In genomic region chr18:54968231-54968630, GRCh38 we compare ENCODE assay signal across 11 cellular contexts. TPM values are rescaled to one million over a fixed set of nuclear protein-coding genes. Genes with fewer than 3 reads are reported as not detected.
DNase-seq lines count a peak whose midpoint lies in the region; FAIRE-seq and TF ChIP-seq lines count a peak whose summit lies in the region.
"Not testable (repeated sequence)": the region's sequence is repeated elsewhere in the genome, so short reads cannot be mapped to it uniquely, and the experiment has no call there.
"Had no signal": no experiment of that assay in that cellular context is flagged by ENCODE, and none has a peak within 500 bp of the region (broad histone marks: within the 10 kb centered on the region; RNA-seq: fewer than 3 reads in every experiment).

No MANE protein-coding gene starts in this region.

- H3K27ac ChIP-seq in ACC112 (ENCODE audit: low read depth, low read length) (peak overlapping the region; percentile 96), keratinocyte (ENCODE audit: control insufficient read depth, insufficient read depth, low read length) (peak overlapping the region; percentile 74)

- dilution Hi-C loops in keratinocyte (cut with MboI; ENCODE audit: extremely low pct_ligation_motif_present, low sequenced_read_pairs), result not testable (repeated sequence)

- peak overlapping the region; percentile 65 for H2AFZ ChIP-seq in ACC112 (ENCODE audit: low read length, unreplicated experiment)
- H2AFZ ChIP-seq in keratinocyte (ENCODE audit: control insufficient read depth, low read length), result not testable (repeated sequence)

- DNase-seq in ELR (ENCODE audit: low read depth), result peak; percentile 89
- DNase-seq in HTR-8/SVneo (ENCODE audit: insufficient read length, low spot score), result peak; percentile 11
- DNase-seq in RPMI7951 (ENCODE audit: low read depth), result peak; percentile 62
- DNase-seq in astrocyte of the hippocampus (ENCODE audit: low read depth, low spot score), result peak; percentile 75
- DNase-seq in epithelial cell of esophagus (ENCODE audit: low read depth), result peak; percentile 87
- DNase-seq in keratinocyte (ENCODE audit: low read depth, low spot score), result peak; percentile 64
- DNase-seq in skeletal muscle cell (ENCODE audit: low read depth), result peak; percentile 21

- not testable (repeated sequence) for TF ChIP-seq CTCF in epithelial cell of esophagus (IDR thresholded peaks at IDR 0.05; ENCODE audit: insufficient read depth, low read depth, low read length, missing control alignments); keratinocyte (optimal IDR thresholded peaks at IDR 0.05 in 1 of 3, IDR thresholded peaks at IDR 0.05 in 1 of 3, conservative IDR thresholded peaks at IDR 0.05 in 1 of 3; ENCODE audit: extremely low read depth in 1 of 3, insufficient read depth in 2 of 3, low read length in 3 of 3)

- not testable (repeated sequence) for H3K27me3 ChIP-seq in ACC112 (ENCODE audit: insufficient read depth, low read length); keratinocyte (ENCODE audit: control insufficient read depth, extremely low read depth, insufficient read depth, low read length)

- peaks cover 26% of the 10 kb centered on the region for H3K4me1 ChIP-seq in ACC112 (ENCODE audit: control insufficient read depth, insufficient read depth, low read length, unreplicated experiment)
- not testable (repeated sequence) for H3K4me1 ChIP-seq in keratinocyte (ENCODE audit: control insufficient read depth, extremely low read depth, insufficient read depth, low read length)

- H3K9me1 ChIP-seq in keratinocyte (ENCODE audit: control insufficient read depth, extremely low read depth, insufficient read depth, low read length), result not testable (repeated sequence)

- H3K9ac ChIP-seq in keratinocyte (ENCODE audit: control insufficient read depth, extremely low read depth, insufficient read depth, low read length), result not testable (repeated sequence)

- not testable (repeated sequence) for FAIRE-seq in HTR-8/SVneo (lab: Jason Lieb, UNC)
- peak; percentile 55 for FAIRE-seq in keratinocyte (lab: Jason Lieb, UNC)

- not testable (repeated sequence) for H3K79me2 ChIP-seq in ACC112 (ENCODE audit: control insufficient read depth, insufficient read depth, low read length, unreplicated experiment); keratinocyte (ENCODE audit: control insufficient read depth, insufficient read depth, low read length)

- not testable (repeated sequence) for H3K9me3 ChIP-seq in keratinocyte (ENCODE audit: control insufficient read depth, low read depth, low read length)

- H3K4me2 ChIP-seq in keratinocyte (ENCODE audit: control insufficient read depth, extremely low read depth, insufficient read depth, low read depth, low read length), result peak overlapping the region; percentile 6

- not testable (repeated sequence) for H3K4me3 ChIP-seq in ACC112 (ENCODE audit: low read depth, low read length); epithelial cell of esophagus (ENCODE audit: low read length); keratinocyte (ENCODE audit: control insufficient read depth in 2 of 3, extremely low read depth in 1 of 3, insufficient read depth in 2 of 3, low read depth in 1 of 3, low read length in 3 of 3); skeletal muscle cell (ENCODE audit: low read depth, low read length)

- not testable (repeated sequence) for H4K20me1 ChIP-seq in keratinocyte (ENCODE audit: control insufficient read depth, extremely low read depth, insufficient read depth, low read length)

- not testable (repeated sequence) for H3K36me3 ChIP-seq in ACC112 (ENCODE audit: insufficient read depth, low read length); keratinocyte (ENCODE audit: control insufficient read depth in 2 of 2, extremely low read depth in 1 of 2, insufficient read depth in 2 of 2, low read length in 2 of 2)

RNA-seq across cellular contexts. Expression of gene CCDC68, which starts 9.0 kb away (rescaled TPM):
- total RNA-seq in RPMI7951 (2014; rRNA removed; shearing (Covaris generic)), result 0.12 and 0.29 TPM in 2 replicates
- polyA plus RNA-seq in keratinocyte, result 1.4 to 2.7 TPM (median 2.3 TPM) in 3 replicates
- 0.85 TPM for polyA plus RNA-seq in keratinocyte (2011; ENCODE audit: low read depth)
- polyA plus RNA-seq in keratinocyte (2011; cell fraction: cytosol; rRNA removed), result 2.3 and 4.2 TPM in 2 replicates
- 2.7 TPM in 2 replicates for polyA plus RNA-seq in keratinocyte (2011; cell fraction: nucleus; rRNA removed)
- 0.71 and 1.7 TPM in 2 replicates for polyA plus RNA-seq in keratinocyte (2012; ENCODE audit: low replicate concordance)
- polyA minus RNA-seq in keratinocyte, result 0.23 to 1.3 TPM (median 0.56 TPM) in 3 replicates
- polyA minus RNA-seq in keratinocyte (2011; cell fraction: cytosol; rRNA and poly(A)+ RNA removed), result 1.7 TPM
- polyA minus RNA-seq in keratinocyte (2011; cell fraction: nucleus; rRNA and poly(A)+ RNA removed), result 1.5 and 4.0 TPM in 2 replicates
- total RNA-seq: activated naive CD4-positive, alpha-beta T cell treated with anti-CD3 and anti-CD28 coated beads, Interleukin-2, amount 50 U/mL, for 72 hours; GM12878; T-helper 2 cell treated with Interferon-gamma antibody and Interleukin-4, amounts not matched to agents 100 ng/mL and 5 ng/mL, for 36 hours had no signal

Comparison
In these comparisons a context has a peak if more than half of its experiments do, and no peak if none do; other contexts are left out.
1. DNase-seq: peak in every context shown above with its lines; median percentile 89 in ELR; 87 in epithelial cell of esophagus; 75 in astrocyte of the hippocampus; 64 in keratinocyte; 62 in RPMI7951; 21 in skeletal muscle cell; 11 in HTR-8/SVneo.